Comparison of ENCODE assay signal across 8 cellular contexts in the genomic region with DNA sequence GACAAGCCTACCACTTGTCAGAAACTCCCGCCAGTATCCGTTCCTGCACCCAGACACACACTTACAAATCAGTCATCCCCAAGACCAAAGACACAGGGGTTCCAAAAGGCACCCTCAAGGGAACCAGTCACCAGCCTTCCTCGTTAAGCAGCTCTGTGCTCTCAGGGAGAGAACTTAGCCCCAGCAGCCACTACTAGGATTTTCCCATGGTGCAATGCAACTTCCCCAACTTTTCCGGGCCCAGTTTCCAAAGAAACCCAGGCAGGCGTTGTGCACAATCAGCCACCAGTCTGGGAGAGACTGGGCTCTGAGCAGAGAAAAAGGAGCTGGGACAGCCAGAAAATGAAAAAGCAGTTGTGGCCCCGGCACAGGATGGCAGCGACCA. TPM values are rescaled to one million over a fixed set of nuclear protein-coding genes. Genes with fewer than 3 reads are reported as not detected.
DNase-seq lines count a peak whose midpoint lies in the region; ATAC-seq, FAIRE-seq and TF ChIP-seq lines count a peak whose summit lies in the region.

No MANE protein-coding gene starts in this region.

- no peak for FAIRE-seq in astrocyte (lab: Jason Lieb, UNC)

- no peak for TF ChIP-seq CTCF in AG04450 (IDR thresholded peaks at IDR 0.05; ENCODE audit: low read depth, low read length)
- TF ChIP-seq CTCF in HEK293 (tag by site-specific recombination; IDR thresholded peaks at IDR 0.05): no peak
- no peak for TF ChIP-seq CTCF in astrocyte (IDR thresholded peaks at IDR 0.05; ENCODE audit: insufficient read depth, low read depth, low read length)

- H3K79me2 ChIP-seq in astrocyte (ENCODE audit: insufficient read depth, low read length): peaks cover 54% of the 10 kb centered on the region

- WGBS in iPS DF 6.9 (ENCODE audit: insufficient coverage, insufficient read length): no CpG with 5 or more reads among the region's 7 CpGs

- no peak for ATAC-seq in HG02885 (IDR thresholded peaks at IDR 0.05; ENCODE audit: poor library complexity, unreplicated experiment)

- peaks cover 33% of the 10 kb centered on the region for H3K4me1 Mint-ChIP-seq in astrocyte (ENCODE audit: low read depth, unreplicated experiment)

- H3K27me3 Mint-ChIP-seq in astrocyte (ENCODE audit: low read depth, unreplicated experiment): no peaks in the 10 kb centered on the region

- CTCF ChIA-PET in AG04450 (lab: Charles Lee) (no interaction called here), HEK293 (lab: Yijun Ruan, JAX) (interaction anchor here (0.6 kb wide), 2 partner anchors 40 to 79 kb away, joined by 3 to 4 read pairs; no protein-coding TSS in a partner anchor)

- H3K27ac Mint-ChIP-seq in astrocyte (ENCODE audit: unreplicated experiment): peak overlapping the region; percentile 22

- H3K9me3 Mint-ChIP-seq in astrocyte (ENCODE audit: unreplicated experiment): peaks cover 7% of the 10 kb centered on the region

- peak overlapping the region; percentile 87 for H2AFZ ChIP-seq in astrocyte (ENCODE audit: low read depth, low read length)

- peaks cover 0 to 13% of the 10 kb centered on the region in 2 experiments; a peak in 1 of 3 replicates for H3K36me3 ChIP-seq in HEK293 (ENCODE audit: control insufficient read depth in 2 of 2, insufficient read depth in 1 of 2, low read length in 2 of 2)
- H3K36me3 ChIP-seq in astrocyte (ENCODE audit: insufficient read depth, low read length): no peaks in the 10 kb centered on the region
- peaks cover 2% of the 10 kb centered on the region; the same call in 1 of the 2 replicates for H3K36me3 ChIP-seq in iPS DF 6.9 (ENCODE audit: control insufficient read depth, insufficient read depth, low read length)

- H3K4me3 ChIP-seq in AG04450 (ENCODE audit: low read depth, low read length): peak overlapping the region; percentile 83
- peak overlapping the region; percentile 85 for H3K4me3 ChIP-seq in HEK293 (ENCODE audit: low read depth, low read length)
- H3K4me3 ChIP-seq in astrocyte (ENCODE audit: insufficient read depth, low read depth, low read length): peak overlapping the region; percentile 70
- H3K4me3 ChIP-seq in iPS DF 6.9 (ENCODE audit: low read length): peak overlapping the region; percentile 72; the same call in 1 of the 2 replicates
- peak overlapping the region; percentile 74 for H3K4me3 ChIP-seq in skeletal muscle cell (ENCODE audit: low read depth, low read length)

- H3K4me1 ChIP-seq in HEK293 (ENCODE audit: control insufficient read depth, insufficient read depth, low read length): peaks cover 6% of the 10 kb centered on the region; the same call in 1 of the 2 replicates
- peaks cover 14% of the 10 kb centered on the region for H3K4me1 ChIP-seq in astrocyte (ENCODE audit: insufficient read depth, low read length)
- H3K4me1 ChIP-seq in iPS DF 6.9 (ENCODE audit: control insufficient read depth, insufficient read depth, low read length): peaks cover 6% of the 10 kb centered on the region

- peak overlapping the region; percentile 81 for H3K9ac ChIP-seq in astrocyte (ENCODE audit: low read length)

- H3K9me3 ChIP-seq in AG04450 (ENCODE audit: control insufficient read depth, insufficient read depth, low read length) (no peaks in the 10 kb centered on the region), HEK293 (ENCODE audit: control insufficient read depth, insufficient read depth, low read depth, low read length) (no peaks in the 10 kb centered on the region), astrocyte (ENCODE audit: insufficient read depth, low read depth, low read length) (no peaks in the 10 kb centered on the region), iPS DF 6.9 (ENCODE audit: control insufficient read depth, insufficient read depth, low read length) (no peaks in the 10 kb centered on the region)

- POLR2A ChIA-PET in AG04450 (lab: Yijun Ruan, JAX) (interaction anchor here (1.2 to 3.9 kb wide), 3 partner anchors 15 to 79 kb away, joined by 3 to 13 read pairs (median 4); no protein-coding TSS in a partner anchor), HEK293 (lab: Yijun Ruan, JAX) (interaction anchor here (1.1 to 2.2 kb wide), 6 partner anchors 9 to 78 kb away, joined by 3 to 10 read pairs (median 4); no protein-coding TSS in a partner anchor)

- H3K4me3 Mint-ChIP-seq in astrocyte (ENCODE audit: unreplicated experiment): peak overlapping the region; percentile 96

- peaks cover 53% of the 10 kb centered on the region for H4K20me1 ChIP-seq in astrocyte (ENCODE audit: insufficient read depth, low read length)

- H3K36me3 Mint-ChIP-seq in astrocyte (ENCODE audit: low read depth, unreplicated experiment): peaks cover 8% of the 10 kb centered on the region

- H3K27me3 ChIP-seq in AG04450 (ENCODE audit: control insufficient read depth, insufficient read depth, low read length): no peaks in the 10 kb centered on the region
- H3K27me3 ChIP-seq in astrocyte (ENCODE audit: insufficient read depth, low read length): peaks cover 2% of the 10 kb centered on the region
- H3K27me3 ChIP-seq in iPS DF 6.9 (ENCODE audit: control insufficient read depth, insufficient read depth, low read length): no peaks in the 10 kb centered on the region

- H3K27ac ChIP-seq in AG04450 (ENCODE audit: low read depth, low read length) (peak overlapping the region; percentile 34), HEK293 (ENCODE audit: extremely low read depth, low read depth, low read length) (peak overlapping the region; percentile 73; the same call in 1 of the 2 replicates), astrocyte (ENCODE audit: low read depth, low read length) (no peak overlapping the region), iPS DF 6.9 (ENCODE audit: low read length) (no peak overlapping the region)

- H3K4me2 ChIP-seq in astrocyte (ENCODE audit: low read length): peak overlapping the region; percentile 97

- no peak for DNase-seq in AG04450 (ENCODE audit: low read depth, low spot score)
- DNase-seq in astrocyte (ENCODE audit: low read depth): no peak
- no peak for DNase-seq in iPS DF 6.9 (ENCODE audit: low read depth, low spot score)
- no peak for DNase-seq in skeletal muscle cell (ENCODE audit: low read depth)
- DNase-seq in NCI-H2107 treated with DMSO at 0.1 percent for 48 hours (lab: John Stamatoyannopoulos, UW; ENCODE audit: unreplicated experiment): no peak
- DNase-seq in NCI-H128 (lab: John Stamatoyannopoulos, UW; ENCODE audit: unreplicated experiment): no peak

TF ChIP-seq in HEK293, 187 proteins besides CTCF, POLR2A, EP300 and RAD21 (continues in another document):
- TF ChIP-seq ZNF266 (tag by site-specific recombination; IDR thresholded peaks at IDR 0.05; ENCODE audit: low read depth): no peak
- 0 out of 2 replicates have a peak, but pooled peaks have one; percentile 7 for TF ChIP-seq ZNF629 (tag by site-specific recombination; IDR thresholded peaks at IDR 0.05)
- no peak; the same call in 1 of the 2 replicates for TF ChIP-seq ZBTB20 (tag by site-specific recombination; IDR thresholded peaks at IDR 0.05)
- no peak for TF ChIP-seq GFI1B (tag by site-specific recombination; IDR thresholded peaks at IDR 0.05)
- TF ChIP-seq GLIS2 (tag by site-specific recombination; IDR thresholded peaks at IDR 0.05): no peak
- no peak for TF ChIP-seq ZNF223 (tag by site-specific recombination; IDR thresholded peaks at IDR 0.05)
- no peak for TF ChIP-seq ZNF664 (tag by site-specific recombination; IDR thresholded peaks at IDR 0.05)
- peak; percentile 15; the same call in 1 of the 2 replicates for TF ChIP-seq ZSCAN30 (tag by site-specific recombination; IDR thresholded peaks at IDR 0.05)
- TF ChIP-seq ZBTB7A (tag by site-specific recombination; IDR thresholded peaks at IDR 0.05; ENCODE audit: low read depth): no peak
- TF ChIP-seq BCL6B (tag by site-specific recombination; IDR thresholded peaks at IDR 0.05): no peak
- peak; percentile 91 for TF ChIP-seq ZNF76 (tag by site-specific recombination; IDR thresholded peaks at IDR 0.05; ENCODE audit: borderline replicate concordance, low read depth)
- TF ChIP-seq ZSCAN23 (tag by site-specific recombination; IDR thresholded peaks at IDR 0.05): no peak
- TF ChIP-seq ZNF600 (tag by site-specific recombination; IDR thresholded peaks at IDR 0.05): 0 out of 2 replicates have a peak, but pooled peaks have one; percentile 22
- TF ChIP-seq ZNF561 (tag by site-specific recombination; IDR thresholded peaks at IDR 0.05; ENCODE audit: borderline replicate concordance): no peak
- peak; percentile 94 for TF ChIP-seq ZBTB17 (tag by site-specific recombination; IDR thresholded peaks at IDR 0.05)
- TF ChIP-seq SP7 (tag by site-specific recombination; IDR thresholded peaks at IDR 0.05): 0 out of 2 replicates have a peak, but pooled peaks have one; percentile 18
- no peak for TF ChIP-seq ZNF426 (tag by site-specific recombination; IDR thresholded peaks at IDR 0.05)
- peak; percentile 15; the same call in 1 of the 2 replicates for TF ChIP-seq ZNF660 (tag by site-specific recombination; IDR thresholded peaks at IDR 0.05)
- TF ChIP-seq ZNF121 (tag by site-specific recombination; IDR thresholded peaks at IDR 0.05): peak; percentile 87
- no peak for TF ChIP-seq ZNF184 (tag by site-specific recombination; IDR thresholded peaks at IDR 0.05)
- TF ChIP-seq ZBTB48 (tag by site-specific recombination; IDR thresholded peaks at IDR 0.05): no peak
- no peak for TF ChIP-seq GLI2 (tag by site-specific recombination; IDR thresholded peaks at IDR 0.05; ENCODE audit: borderline replicate concordance, low read depth)
- TF ChIP-seq IKZF3 (tag by site-specific recombination; IDR thresholded peaks at IDR 0.05): peak; percentile 77; the same call in 1 of the 2 replicates
- TF ChIP-seq ZNF433 (tag by site-specific recombination; IDR thresholded peaks at IDR 0.05; ENCODE audit: low read depth): no peak
- TF ChIP-seq ZNF768 (tag by site-specific recombination; IDR thresholded peaks at IDR 0.05): peak; percentile 57; the same call in 1 of the 2 replicates
- no peak for TF ChIP-seq ZNF292 (tag by site-specific recombination; IDR thresholded peaks at IDR 0.05; ENCODE audit: borderline replicate concordance, low read depth)

RNA-seq across cellular contexts. Expression of gene DLG5, which starts 1.2 kb away (rescaled TPM):
- polyA plus RNA-seq in AG04450 (2011; rRNA removed): 16.3 and 21.9 TPM in 2 replicates
- 37.3 and 43.2 TPM in 2 replicates for polyA minus RNA-seq in AG04450 (2011; rRNA and poly(A)+ RNA removed)
- 55.2 and 58.4 TPM in 2 replicates for total RNA-seq in astrocyte

Comparison
In these comparisons a context has a peak if more than half of its experiments do, and no peak if none do; other contexts are left out.
1. H3K27ac ChIP-seq: peak in AG04450 (single experiment) and HEK293 (single experiment); none in astrocyte (single experiment) and iPS DF 6.9 (single experiment).
2. Peak in every context shown above with its lines, with median percentiles within 50 percentile points of each other: H3K4me3 ChIP-seq.